Comparison of ENCODE assay signal across 15 cellular contexts in the genomic region with DNA sequence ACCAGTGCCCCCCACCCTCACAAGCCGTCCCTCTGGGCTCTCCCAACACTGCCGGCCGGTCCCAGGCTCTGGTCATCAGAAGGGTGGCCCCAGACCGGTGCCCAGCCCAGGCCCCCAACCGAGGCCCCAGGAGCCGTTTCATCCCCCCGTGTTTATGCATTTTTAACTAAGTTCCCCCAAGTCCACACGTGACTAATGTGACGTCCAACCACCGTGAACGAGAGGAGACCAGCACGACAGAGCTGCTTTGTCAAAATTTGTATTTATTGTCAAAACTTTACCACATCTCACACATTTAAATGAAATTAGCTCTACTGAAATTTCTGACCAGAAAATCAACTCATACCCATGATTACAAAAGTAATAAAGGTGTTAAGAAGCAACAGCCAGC. TPM values are rescaled to one million over a fixed set of nuclear protein-coding genes. Genes with fewer than 3 reads are reported as not detected.
A peak's percentile ranks its signal among the peaks of the same experiment; 100 is the strongest.
DNase-seq lines count a peak whose midpoint lies in the region; TF ChIP-seq lines count a peak whose summit lies in the region.
"Had no signal": no experiment of that assay in that cellular context is flagged by ENCODE, and none has a peak within 500 bp of the region (broad histone marks: within the 10 kb centered on the region; RNA-seq: fewer than 3 reads in every experiment).

No MANE protein-coding gene starts in this region.

- no peaks in the 10 kb centered on the region for H3K27me3 ChIP-seq in Caco-2 (replicated peaks; ENCODE audit: control insufficient read depth, insufficient read depth, low read length)
- no peaks in the 10 kb centered on the region for H3K27me3 ChIP-seq in adrenal gland

- no peak overlapping the region for H3K4me3 ChIP-seq in Caco-2 (ENCODE audit: low read depth, low read length)
- peak overlapping the region in 1 of 4 donors; percentile 58 for H3K4me3 ChIP-seq in adrenal gland
- H3K4me3 ChIP-seq: HAP-1 had no signal

- H3K4me1 ChIP-seq in Caco-2, result peaks cover 37% of the 10 kb centered on the region
- peaks cover 22 to 26% of the 10 kb centered on the region in 2 donors for H3K4me1 ChIP-seq in adrenal gland (replicated peaks in 1 of 2)

- no peaks in the 10 kb centered on the region for H3K9me3 Mint-ChIP-seq in Caco-2 (ENCODE audit: unreplicated experiment)
- H3K9me3 Mint-ChIP-seq in glutamatergic neuron (ENCODE audit: unreplicated experiment), result peaks cover 5% of the 10 kb centered on the region
- H3K9me3 Mint-ChIP-seq in activated T-helper 2 cell treated with anti-CD3 and anti-CD28 coated beads, Interferon-gamma antibody, Interleukin-2, Interleukin-4, amounts not matched to agents 10 μg/mL and 5 μg/mL and 100 μg/mL, durations not matched to agents 14 hours and 24 hours and 36 hours, result no peaks in the 10 kb centered on the region
- H3K9me3 Mint-ChIP-seq in activated naive CD4-positive, alpha-beta T cell treated with anti-CD3 and anti-CD28 coated beads, Interleukin-2, amount 10 ng/mL, durations not matched to agents 7 days and 5 days, result no peaks in the 10 kb centered on the region

- no peak for TF ChIP-seq CTCF in Caco-2 (IDR thresholded peaks at IDR 0.05; ENCODE audit: insufficient read depth in 1 of 2, low read depth in 1 of 2, low read length in 1 of 2, severe bottlenecking in 1 of 2, unreplicated experiment in 1 of 2)
- no peak for TF ChIP-seq CTCF in adrenal gland (IDR thresholded peaks at IDR 0.05)
- TF ChIP-seq CTCF in glutamatergic neuron (IDR thresholded peaks at IDR 0.05; ENCODE audit: partially characterized antibody, unreplicated experiment), result no peak

- H3K36me3 Mint-ChIP-seq in Caco-2 (ENCODE audit: insufficient read depth, unreplicated experiment) (no peaks in the 10 kb centered on the region), glutamatergic neuron (ENCODE audit: unreplicated experiment) (no peaks in the 10 kb centered on the region)
- H3K36me3 Mint-ChIP-seq in activated T-helper 2 cell treated with anti-CD3 and anti-CD28 coated beads, Interferon-gamma antibody, Interleukin-2, Interleukin-4, amounts not matched to agents 10 μg/mL and 5 μg/mL and 100 μg/mL, durations not matched to agents 14 hours and 24 hours and 36 hours (ENCODE audit: low read depth), result no peaks in the 10 kb centered on the region
- H3K36me3 Mint-ChIP-seq in activated naive CD4-positive, alpha-beta T cell treated with anti-CD3 and anti-CD28 coated beads, Interleukin-2, amount 10 ng/mL, durations not matched to agents 7 days and 5 days, result no peaks in the 10 kb centered on the region
- H3K36me3 Mint-ChIP-seq: CD4-positive, CD25-positive, alpha-beta regulatory T cell had no signal

- H3K27me3 Mint-ChIP-seq in Caco-2 (ENCODE audit: insufficient read depth, unreplicated experiment) (no peaks in the 10 kb centered on the region), glutamatergic neuron (ENCODE audit: unreplicated experiment) (peaks cover 11% of the 10 kb centered on the region)
- peaks cover 13% of the 10 kb centered on the region for H3K27me3 Mint-ChIP-seq in activated T-helper 2 cell treated with anti-CD3 and anti-CD28 coated beads, Interferon-gamma antibody, Interleukin-2, Interleukin-4, amounts not matched to agents 10 μg/mL and 5 μg/mL and 100 μg/mL, durations not matched to agents 14 hours and 24 hours and 36 hours (ENCODE audit: low read depth)
- H3K27me3 Mint-ChIP-seq in activated naive CD4-positive, alpha-beta T cell treated with anti-CD3 and anti-CD28 coated beads, Interleukin-2, amount 10 ng/mL, durations not matched to agents 7 days and 5 days, result peaks cover 50% of the 10 kb centered on the region

- H3K9me3 ChIP-seq in Caco-2 (no peaks in the 10 kb centered on the region), adrenal gland (replicated peaks in 1 of 3) (no peaks in the 10 kb centered on the region)
- H3K9me3 ChIP-seq: HAP-1 had no signal

- H3K36me3 ChIP-seq in Caco-2 (ENCODE audit: control insufficient read depth, insufficient read depth, low read length) (no peaks in the 10 kb centered on the region), adrenal gland (replicated peaks in 1 of 2) (no peaks in the 10 kb centered on the region)
- H3K36me3 ChIP-seq: HAP-1 had no signal

- H3K4me3 Mint-ChIP-seq in Caco-2 (ENCODE audit: unreplicated experiment) (no peak overlapping the region), glutamatergic neuron (ENCODE audit: unreplicated experiment) (no peak overlapping the region)
- no peak overlapping the region for H3K4me3 Mint-ChIP-seq in activated T-helper 2 cell treated with anti-CD3 and anti-CD28 coated beads, Interferon-gamma antibody, Interleukin-2, Interleukin-4, amounts not matched to agents 10 μg/mL and 5 μg/mL and 100 μg/mL, durations not matched to agents 14 hours and 24 hours and 36 hours (ENCODE audit: low read depth)
- H3K4me3 Mint-ChIP-seq in activated naive CD4-positive, alpha-beta T cell treated with anti-CD3 and anti-CD28 coated beads, Interleukin-2, amount 10 ng/mL, durations not matched to agents 7 days and 5 days, result no peak overlapping the region
- H3K4me3 Mint-ChIP-seq: CD4-positive, CD25-positive, alpha-beta regulatory T cell had no signal

- DNase-seq in Caco-2 (no peak), adrenal gland (no peak), glutamatergic neuron (no peak), head of caudate nucleus (no peak), HEK293T (ENCODE audit: extremely low spot score) (no peak)
- no peak for DNase-seq in activated T-helper 2 cell treated with anti-CD3 and anti-CD28 coated beads, Interferon-gamma antibody, Interleukin-2, Interleukin-4, amounts not matched to agents 10 μg/mL and 5 μg/mL and 100 μg/mL, durations not matched to agents 14 hours and 24 hours and 36 hours (ENCODE audit: low spot score)
- DNase-seq in activated naive CD4-positive, alpha-beta T cell treated with anti-CD3 and anti-CD28 coated beads, Interleukin-2, amount 10 ng/mL, durations not matched to agents 7 days and 5 days, result no peak
- DNase-seq: CD4-positive, CD25-positive, alpha-beta regulatory T cell; DND-41; GDM1; GOT3; KG1 had no signal

- POLR2A ChIA-PET in Caco-2 (lab: Charles Lee) (interaction anchor here (0.7 to 1.3 kb wide), 3 partner anchors 11 to 17 kb away, joined by 3 to 7 read pairs (median 4); no protein-coding TSS in a partner anchor), HEK293T (lab: Yijun Ruan, JAX) (interaction anchor here (1.0 kb wide), 1 partner anchor 15 kb away, joined by 3 read pairs; no protein-coding TSS in a partner anchor)

- CTCF ChIA-PET in Caco-2 (lab: Charles Lee), result interaction anchor here (1.0 to 3.0 kb wide), 5 partner anchors 11 to 103 kb away, joined by 3 to 37 read pairs (median 7); a partner anchor contains a TSS
- CTCF ChIA-PET in HEK293T (lab: Yijun Ruan, JAX), result interaction anchor here (0.9 kb wide), 1 partner anchor 12 kb away, joined by 3 read pairs; no protein-coding TSS in a partner anchor
- CTCF ChIA-PET in activated naive CD4-positive, alpha-beta T cell treated with anti-CD3 and anti-CD28 coated beads, Interleukin-2, amount 10 ng/mL, durations not matched to agents 7 days and 5 days (lab: Charles Lee), result interaction anchor here (0.8 to 0.9 kb wide), 2 partner anchors 13 to 82 kb away, joined by 3 read pairs; no protein-coding TSS in a partner anchor

- TF ChIP-seq POLR2A in adrenal gland (IDR thresholded peaks at IDR 0.05), result no peak

- intact Hi-C loops in Caco-2 (cut with micrococcal nuclease; ENCODE audit: unreplicated experiment) (loop anchor here (5.0 kb wide), 1 partner anchor 61 kb away; a partner anchor contains a TSS), adrenal gland (cut with DNase I) (no loop called here), head of caudate nucleus (cut with DNase I) (no loop called here)
- intact Hi-C loops in activated T-helper 2 cell treated with anti-CD3 and anti-CD28 coated beads, Interferon-gamma antibody, Interleukin-2, Interleukin-4, amounts not matched to agents 10 μg/mL and 5 μg/mL and 100 μg/mL, durations not matched to agents 14 hours and 24 hours and 36 hours (cut with micrococcal nuclease), result no loop called here

- peak overlapping the region; percentile 83 to 97 (median 94) for H3K27ac ChIP-seq in adrenal gland

- H3K27ac Mint-ChIP-seq in Caco-2 (ENCODE audit: unreplicated experiment) (peak overlapping the region; percentile 15), glutamatergic neuron (ENCODE audit: unreplicated experiment) (peak overlapping the region; percentile 52)
- no peak overlapping the region for H3K27ac Mint-ChIP-seq in activated T-helper 2 cell treated with anti-CD3 and anti-CD28 coated beads, Interferon-gamma antibody, Interleukin-2, Interleukin-4, amounts not matched to agents 10 μg/mL and 5 μg/mL and 100 μg/mL, durations not matched to agents 14 hours and 24 hours and 36 hours
- H3K27ac Mint-ChIP-seq in activated naive CD4-positive, alpha-beta T cell treated with anti-CD3 and anti-CD28 coated beads, Interleukin-2, amount 10 ng/mL, durations not matched to agents 7 days and 5 days, result no peak overlapping the region
- H3K27ac Mint-ChIP-seq: CD4-positive, CD25-positive, alpha-beta regulatory T cell had no signal

- H3K4me1 Mint-ChIP-seq in Caco-2 (ENCODE audit: low read depth, unreplicated experiment) (peaks cover 7% of the 10 kb centered on the region), glutamatergic neuron (ENCODE audit: low read depth, unreplicated experiment) (peaks cover 7% of the 10 kb centered on the region)
- peaks cover 7% of the 10 kb centered on the region for H3K4me1 Mint-ChIP-seq in activated T-helper 2 cell treated with anti-CD3 and anti-CD28 coated beads, Interferon-gamma antibody, Interleukin-2, Interleukin-4, amounts not matched to agents 10 μg/mL and 5 μg/mL and 100 μg/mL, durations not matched to agents 14 hours and 24 hours and 36 hours (ENCODE audit: low read depth)
- peaks cover 15% of the 10 kb centered on the region for H3K4me1 Mint-ChIP-seq in activated naive CD4-positive, alpha-beta T cell treated with anti-CD3 and anti-CD28 coated beads, Interleukin-2, amount 10 ng/mL, durations not matched to agents 7 days and 5 days

- no TSS peak for BruUV-seq in Caco-2 (replicated peaks; lab: Mats Ljungman, UMichigan)

- 33 to 37% (median 36%) methylated on average over 9 to 12 of the region's 12 CpGs for WGBS in adrenal gland, 4 donors

RNA-seq across cellular contexts. Expression of a gene that starts 8.6 kb away (rescaled TPM):
- 0.12 TPM in 1 of 2 replicates, not detected in the other for total RNA-seq in Caco-2 (2022)
- total RNA-seq in adrenal gland, result 1 to 10 TPM in 6 of 8 donors, under 1 TPM in 2; 0.24 to 3.0 (median 1.4) TPM
- polyA plus RNA-seq in adrenal gland, result 1 to 10 TPM in 2 of 3 donors, under 1 TPM in 1; 0.26 to 4.4 (median 1.7) TPM
- total RNA-seq in glutamatergic neuron (ENCODE audit: unreplicated experiment), result 1.6 TPM
- 0.07 TPM in 1 of 2 replicates, not detected in the other for total RNA-seq in activated T-helper 2 cell treated with anti-CD3 and anti-CD28 coated beads, Interferon-gamma antibody, Interleukin-2, Interleukin-4, amounts not matched to agents 10 μg/mL and 5 μg/mL and 100 μg/mL, durations not matched to agents 14 hours and 24 hours and 36 hours
- total RNA-seq: A673; CD4-positive, CD25-positive, alpha-beta regulatory T cell had no signal
- polyA plus RNA-seq: BJ; CD4-positive, CD25-positive, alpha-beta regulatory T cell had no signal

RNA-seq across cellular contexts. Expression of a gene that starts 16.2 kb away (rescaled TPM):
- not detected in 2 replicates for total RNA-seq in Caco-2 (2022)
- under 1 TPM in 1 of 8 donors, not detected in 7; 0.19 TPM for total RNA-seq in adrenal gland
- under 1 TPM in 1 of 3 donors, not detected in 2; 0.24 TPM for polyA plus RNA-seq in adrenal gland
- 0.61 TPM for total RNA-seq in glutamatergic neuron (ENCODE audit: unreplicated experiment)
- 0.16 and 0.28 TPM in 2 replicates for total RNA-seq in activated T-helper 2 cell treated with anti-CD3 and anti-CD28 coated beads, Interferon-gamma antibody, Interleukin-2, Interleukin-4, amounts not matched to agents 10 μg/mL and 5 μg/mL and 100 μg/mL, durations not matched to agents 14 hours and 24 hours and 36 hours
- total RNA-seq: A673; CD4-positive, CD25-positive, alpha-beta regulatory T cell had no signal
- polyA plus RNA-seq: BJ; CD4-positive, CD25-positive, alpha-beta regulatory T cell had no signal

RNA-seq across cellular contexts. Expression of a gene that starts 30.4 kb away (rescaled TPM):
- 13.4 and 16.8 TPM in 2 replicates for total RNA-seq in Caco-2 (2022)
- total RNA-seq in adrenal gland, result 1 to 10 TPM; 1.8 to 5.3 (median 3.8) TPM
- 1 to 10 TPM in 2 of 3 donors, under 1 TPM in 1; 0.66 to 7.7 (median 5.2) TPM for polyA plus RNA-seq in adrenal gland
- total RNA-seq in glutamatergic neuron (ENCODE audit: unreplicated experiment), result 5.4 TPM
- total RNA-seq in activated T-helper 2 cell treated with anti-CD3 and anti-CD28 coated beads, Interferon-gamma antibody, Interleukin-2, Interleukin-4, amounts not matched to agents 10 μg/mL and 5 μg/mL and 100 μg/mL, durations not matched to agents 14 hours and 24 hours and 36 hours, result 214 and 220 TPM in 2 replicates

Comparison
In these comparisons a context has a peak if more than half of its experiments do, and no peak if none do; other contexts are left out.
1. H3K27ac Mint-ChIP-seq: peak in Caco-2 (single experiment) and glutamatergic neuron (single experiment); none in activated T-helper 2 cell treated with anti-CD3 and anti-CD28 coated beads, Interferon-gamma antibody, Interleukin-2, Interleukin-4, amounts not matched to agents 10 μg/mL and 5 μg/mL and 100 μg/mL, durations not matched to agents 14 hours and 24 hours and 36 hours (single experiment) and activated naive CD4-positive, alpha-beta T cell treated with anti-CD3 and anti-CD28 coated beads, Interleukin-2, amount 10 ng/mL, durations not matched to agents 7 days and 5 days (single experiment).
2. RNA of a gene that starts 30.4 kb away (total RNA-seq): 214 to 220 TPM in activated T-helper 2 cell treated with anti-CD3 and anti-CD28 coated beads, Interferon-gamma antibody, Interleukin-2, Interleukin-4, amounts not matched to agents 10 μg/mL and 5 μg/mL and 100 μg/mL, durations not matched to agents 14 hours and 24 hours and 36 hours; 13.4 to 16.8 TPM in Caco-2, 5.4 TPM in glutamatergic neuron (single experiment) and 1.8 to 5.3 TPM in adrenal gland; every median in the first group is over 10 times any median in the second.